Comparison of ENCODE assay signal across 26 cellular contexts in the genomic region with DNA sequence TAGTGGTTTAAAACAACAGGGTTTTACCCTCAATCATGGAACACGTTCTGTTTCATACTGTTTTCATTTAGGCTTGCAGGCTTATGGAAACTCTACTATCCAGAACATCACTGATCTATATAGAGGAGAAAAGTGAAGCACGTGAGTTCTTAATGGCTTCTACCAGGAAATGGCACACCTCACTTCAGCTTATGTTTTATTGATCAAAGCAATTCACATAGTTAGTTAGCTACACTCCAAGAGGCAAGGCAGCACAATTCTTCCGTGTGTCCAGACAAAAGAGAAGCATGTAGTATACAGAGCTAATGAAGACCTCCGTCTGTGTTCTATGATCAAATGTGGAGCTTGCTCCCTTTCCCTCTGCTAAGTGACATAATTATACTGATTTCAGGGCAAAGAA.
"Had no signal": no experiment of that assay in that cellular context is flagged by ENCODE, and none has a peak within 500 bp of the region (broad histone marks: within the 10 kb centered on the region; RNA-seq: fewer than 3 reads in every experiment).

No MANE protein-coding gene starts in this region.

- H3K27me3 ChIP-seq: body of pancreas, breast epithelium, Peyer's patch, SJSA1 had no signal

- DNase-seq: activated CD4-positive, alpha-beta T cell treated with anti-CD3 and anti-CD28 coated beads, Interleukin-2, amount 10 ng/mL, durations not matched to agents 24 days and 14 days; activated CD4-positive, alpha-beta T cell treated with anti-CD3 and anti-CD28 coated beads, Interleukin-2, amount 50 U/mL, for 48 hours; activated CD8-positive, alpha-beta T cell treated with anti-CD3 and anti-CD28 coated beads, Interleukin-2, amount 10 ng/mL, durations not matched to agents 7 days and 5 days; activated gamma-delta T cell; activated naive CD4-positive, alpha-beta T cell treated with Interleukin-2 at 50 U/mL for 16 hours; activated naive CD8-positive, alpha-beta T cell treated with anti-CD3 and anti-CD28 coated beads, Interleukin-2, amount 10 ng/mL, durations not matched to agents 7 days and 5 days; activated T-cell treated with anti-CD3 and anti-CD28 coated beads, Interleukin-2, amount 50 U/mL, for 24 hours; body of pancreas; NCI-H1105; NCI-H1436; NCI-H1694; NCI-H2029; NCI-H2107; NCI-H226; NCI-H446 treated with DMSO at 0.1 percent for 48 hours; NCI-H526; NCI-H748 treated with DMSO at 0.1 percent for 48 hours; NK-92 treated with Interleukin-12 subunit alpha and Interleukin-12 subunit beta, amount 100 ng/mL, for 24 hours; PC-3; Peyer's patch; RPMI8226; SHP77 treated with DMSO at 0.1 percent for 48 hours; SK-N-SH had no signal

- H3K36me3 ChIP-seq: breast epithelium, Peyer's patch, SJSA1 had no signal

- H3K9ac ChIP-seq: SK-N-SH had no signal

- H3K4me3 ChIP-seq: body of pancreas, breast epithelium, K562, Peyer's patch, SJSA1 had no signal

- ATAC-seq: activated CD8-positive, alpha-beta T cell treated with anti-CD3 and anti-CD28 coated beads, Interleukin-2, amount 10 ng/mL, durations not matched to agents 7 days and 5 days; body of pancreas; K562; PC-3 had no signal

- H3K4me1 ChIP-seq: breast epithelium, SJSA1 had no signal

- H3K9me3 ChIP-seq: body of pancreas, breast epithelium, Peyer's patch, SJSA1, SK-N-SH had no signal

- H3K27ac ChIP-seq: body of pancreas, breast epithelium, SJSA1 had no signal
